In the genomic region with DNA sequence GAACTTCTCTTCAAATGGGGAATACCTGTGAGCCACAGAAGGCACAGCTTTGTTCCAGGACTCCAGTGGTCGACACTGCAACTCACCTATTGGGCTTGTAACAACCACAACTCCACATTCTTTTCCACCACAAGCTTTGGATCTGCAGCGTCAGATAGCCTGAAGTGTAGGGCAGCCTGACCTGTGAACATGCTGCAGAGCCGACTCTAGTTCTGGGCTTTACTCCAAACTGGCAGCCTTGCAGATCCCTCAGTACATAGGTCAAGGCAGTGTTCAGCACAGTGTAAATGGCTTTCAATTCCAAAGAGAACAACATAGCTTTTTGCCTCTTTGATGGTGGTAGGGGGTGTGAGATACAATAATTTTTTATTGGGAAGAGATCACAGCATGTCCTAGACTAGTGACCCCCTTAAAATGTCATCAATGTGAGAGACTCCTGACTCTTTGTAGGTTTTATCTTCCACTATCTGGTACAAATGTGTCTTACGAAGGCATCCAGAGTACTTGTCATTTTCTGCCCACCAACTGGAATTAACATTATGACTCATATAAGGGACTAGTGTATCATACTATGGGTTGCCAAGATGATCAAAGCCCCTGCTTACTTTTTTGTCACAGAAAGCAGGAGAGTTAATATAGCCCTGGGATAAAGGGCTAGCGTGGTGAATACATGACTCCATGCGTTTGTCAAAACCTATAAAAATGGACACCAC, we compare ENCODE assay signal across 10 cellular contexts.
DNase-seq lines count a peak whose midpoint lies in the region; ATAC-seq and TF ChIP-seq lines count a peak whose summit lies in the region.
"Had no signal": no experiment of that assay in that cellular context is flagged by ENCODE, and none has a peak within 500 bp of the region (broad histone marks: within the 10 kb centered on the region; RNA-seq: fewer than 3 reads in every experiment).

No MANE protein-coding gene starts in this region.

- peak; percentile 52 for DNase-seq in AG08396 (ENCODE audit: low spot score)
- peak in 1 of 2 experiments; percentile 59 for DNase-seq in SJSA1 (ENCODE audit: low read depth in 1 of 2, low spot score in 2 of 2)
- DNase-seq in prostate gland (ENCODE audit: low spot score), result peak; percentile 30
- DNase-seq in NCI-H2081 (lab: John Stamatoyannopoulos, UW), result no peak
- no peak for DNase-seq in SW 1271 (lab: John Stamatoyannopoulos, UW)
- DNase-seq: activated CD4-positive, CD25-positive, alpha-beta regulatory T cell treated with anti-CD3 and anti-CD28 coated beads, Interleukin-2, amount 50 U/mL, for 72 hours; CD4-positive, CD25-positive, alpha-beta regulatory T cell had no signal

- H3K27ac ChIP-seq in SJSA1 (peak overlapping the region; percentile 46), gastroesophageal sphincter (peak overlapping the region; percentile 17 to 77 (median 65)), prostate gland (peak overlapping the region in 1 of 2 donors; percentile 48)

- no peak for TF ChIP-seq CTCF in gastroesophageal sphincter (IDR thresholded peaks at IDR 0.05)
- no peak for TF ChIP-seq CTCF in prostate gland (IDR thresholded peaks at IDR 0.05)

- 43 to 46% methylated on average over 4 to 6 of the region's 6 CpGs for WGBS in gastroesophageal sphincter (ENCODE audit: low coverage in 1 of 2), 2 donors
- WGBS in prostate gland, result 38% methylated on average over 6 of the region's 6 CpGs

- ATAC-seq in gastroesophageal sphincter, result peak; percentile 72
- ATAC-seq in GM21515 (IDR thresholded peaks at IDR 0.05; ENCODE audit: unreplicated experiment), result no peak
- no peak for ATAC-seq in GM21619 (IDR thresholded peaks at IDR 0.05; ENCODE audit: unreplicated experiment)

- H3K4me3 ChIP-seq in SJSA1 (no peak overlapping the region), gastroesophageal sphincter (no peak overlapping the region), prostate gland (no peak overlapping the region)

- TF ChIP-seq EP300 in gastroesophageal sphincter (IDR thresholded peaks at IDR 0.05), result no peak

- TF ChIP-seq POLR2A in gastroesophageal sphincter (IDR thresholded peaks at IDR 0.05), result no peak
- no peak for TF ChIP-seq POLR2A in prostate gland (IDR thresholded peaks at IDR 0.05)

- H3K4me1 ChIP-seq in SJSA1 (replicated peaks) (peaks cover 21% of the 10 kb centered on the region), gastroesophageal sphincter (peaks cover 3 to 33% (median 7%) of the 10 kb centered on the region in 3 donors), prostate gland (replicated peaks) (no peaks in the 10 kb centered on the region)

- H3K27me3 ChIP-seq in SJSA1 (replicated peaks) (no peaks in the 10 kb centered on the region), gastroesophageal sphincter (no peaks in the 10 kb centered on the region), prostate gland (replicated peaks; ENCODE audit: insufficient read depth) (no peaks in the 10 kb centered on the region)

- H3K9me3 ChIP-seq in SJSA1 (replicated peaks), result no peaks in the 10 kb centered on the region
- H3K9me3 ChIP-seq in gastroesophageal sphincter, result peaks cover 0 to under 1% (median 0%) of the 10 kb centered on the region in 3 donors
- no peaks in the 10 kb centered on the region for H3K9me3 ChIP-seq in prostate gland

- no peaks in the 10 kb centered on the region for H3K36me3 ChIP-seq in SJSA1
- H3K36me3 ChIP-seq in gastroesophageal sphincter, result no peaks in the 10 kb centered on the region
- no peaks in the 10 kb centered on the region for H3K36me3 ChIP-seq in prostate gland

- intact Hi-C loops in prostate gland (cut with DNase I), result no loop called here

Comparison
In these comparisons a context has a peak if more than half of its experiments do, and no peak if none do; other contexts are left out.
1. DNase-seq: peak in AG08396 (single experiment) and prostate gland (single experiment); none in NCI-H2081 (0 of 2) and SW 1271 (0 of 2).